In the genomic region with DNA sequence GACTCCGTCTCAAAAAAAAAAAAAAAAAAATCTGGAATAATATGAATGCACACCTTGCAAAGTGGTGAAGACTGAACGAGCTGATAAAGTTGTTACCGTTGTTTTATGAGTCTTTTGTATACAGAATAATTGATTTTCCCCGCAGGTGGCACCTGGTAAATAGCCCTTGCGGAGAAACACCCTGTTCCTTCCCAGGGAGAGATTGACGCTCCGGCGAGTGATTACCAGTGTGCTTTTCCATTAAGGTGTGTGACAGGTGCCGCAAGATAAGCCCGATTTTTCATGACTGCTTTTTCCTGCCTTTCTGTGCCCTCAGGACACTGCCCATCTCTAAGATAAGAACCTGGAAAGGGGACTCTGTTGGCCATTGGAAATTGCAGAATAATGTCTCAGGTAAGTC, we compare ENCODE assay signal across 1 cellular context.
TF ChIP-seq lines count a peak whose summit lies in the region.

No MANE protein-coding gene starts in this region.

TF ChIP-seq in IMR-90, 13 proteins besides CTCF, POLR2A, EP300 and RAD21:
- TF ChIP-seq NFE2L2 (IDR thresholded peaks at IDR 0.05; ENCODE audit: low read depth, low read length) (no peak), SMC3 (IDR thresholded peaks at IDR 0.05; ENCODE audit: low read depth, low read length) (no peak), ELK1 (IDR thresholded peaks at IDR 0.05; ENCODE audit: borderline replicate concordance, low read depth, low read length) (no peak), MAFK (IDR thresholded peaks at IDR 0.05; ENCODE audit: low read depth, low read length) (no peak), RCOR1 (IDR thresholded peaks at IDR 0.05; ENCODE audit: insufficient replicate concordance, low read length) (no peak), FOS (IDR thresholded peaks at IDR 0.05; ENCODE audit: low read depth, low read length) (no peak), MXI1 (IDR thresholded peaks at IDR 0.05; ENCODE audit: borderline replicate concordance, low read depth, low read length) (no peak), CHD1 (IDR thresholded peaks at IDR 0.05; ENCODE audit: low read depth, low read length) (no peak), MAZ (IDR thresholded peaks at IDR 0.05; ENCODE audit: borderline replicate concordance, low read depth, low read length) (no peak)
- TF ChIP-seq, protein P1, sequence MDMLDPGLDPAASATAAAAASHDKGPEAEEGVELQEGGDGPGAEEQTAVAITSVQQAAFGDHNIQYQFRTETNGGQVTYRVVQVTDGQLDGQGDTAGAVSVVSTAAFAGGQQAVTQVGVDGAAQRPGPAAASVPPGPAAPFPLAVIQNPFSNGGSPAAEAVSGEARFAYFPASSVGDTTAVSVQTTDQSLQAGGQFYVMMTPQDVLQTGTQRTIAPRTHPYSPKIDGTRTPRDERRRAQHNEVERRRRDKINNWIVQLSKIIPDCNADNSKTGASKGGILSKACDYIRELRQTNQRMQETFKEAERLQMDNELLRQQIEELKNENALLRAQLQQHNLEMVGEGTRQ (IDR thresholded peaks at IDR 0.05; ENCODE audit: low read depth, low read length) = no peak
